In genomic region chr20:63625771-63626423, GRCh38 we compare ENCODE assay signal across 8 cellular contexts. TPM values are rescaled to one million over a fixed set of nuclear protein-coding genes. Genes with fewer than 3 reads are reported as not detected.
A peak's percentile ranks its signal among the peaks of the same experiment; 100 is the strongest.
DNase-seq lines count a peak whose midpoint lies in the region; ATAC-seq, FAIRE-seq and TF ChIP-seq lines count a peak whose summit lies in the region.

No MANE protein-coding gene starts in this region.

- peak overlapping the region; percentile 91 for H3K27ac Mint-ChIP-seq in activated CD8-positive, alpha-beta T cell treated with anti-CD3 and anti-CD28 coated beads for 36 hours

- H3K36me3 Mint-ChIP-seq in activated CD8-positive, alpha-beta T cell treated with anti-CD3 and anti-CD28 coated beads for 36 hours (ENCODE audit: low read depth) = peaks cover 24% of the 10 kb centered on the region

- POLR2A ChIA-PET in activated CD8-positive, alpha-beta T cell treated with anti-CD3 and anti-CD28 coated beads for 36 hours (lab: Charles Lee) = interaction anchor here (1.0 to 4.3 kb wide), 4 partner anchors 14 to 71 kb away, joined by 3 to 57 read pairs (median 10); partner anchors contain the start of genes FNDC11 and RTEL1

- H3K27me3 Mint-ChIP-seq in activated CD8-positive, alpha-beta T cell treated with anti-CD3 and anti-CD28 coated beads for 36 hours = no peaks in the 10 kb centered on the region

- H3K9me3 ChIP-seq in neuron (ENCODE audit: low read length) = no peaks in the 10 kb centered on the region

- H3K36me3 ChIP-seq in neuron (ENCODE audit: insufficient read depth, low read length) = peaks cover 2% of the 10 kb centered on the region

- H3K4me1 ChIP-seq in neuron (ENCODE audit: insufficient read depth, low read length) = peaks cover 15% of the 10 kb centered on the region

- no peaks in the 10 kb centered on the region for H3K9me3 Mint-ChIP-seq in activated CD8-positive, alpha-beta T cell treated with anti-CD3 and anti-CD28 coated beads for 36 hours

- ATAC-seq in activated CD8-positive, alpha-beta T cell treated with anti-CD3 and anti-CD28 coated beads for 36 hours = no peak
- ATAC-seq in esophagus mucosa (peak; percentile 4), GM21381 (IDR thresholded peaks at IDR 0.05; ENCODE audit: unreplicated experiment) (no peak)

- no peak overlapping the region for H2AFZ ChIP-seq in neuron (ENCODE audit: low read depth, low read length)

- peak overlapping the region; percentile 80 for H3K4me3 Mint-ChIP-seq in activated CD8-positive, alpha-beta T cell treated with anti-CD3 and anti-CD28 coated beads for 36 hours

- H3K27me3 ChIP-seq in neuron (ENCODE audit: insufficient read depth, low read length) = no peaks in the 10 kb centered on the region

- CTCF ChIA-PET in activated CD8-positive, alpha-beta T cell treated with anti-CD3 and anti-CD28 coated beads for 36 hours (lab: Charles Lee) = interaction anchor here (1.2 to 4.0 kb wide), 3 partner anchors 10 to 88 kb away, joined by 3 to 16 read pairs (median 6); partner anchors contain the start of gene PTK6

- peaks cover 28% of the 10 kb centered on the region for H3K4me1 Mint-ChIP-seq in activated CD8-positive, alpha-beta T cell treated with anti-CD3 and anti-CD28 coated beads for 36 hours (ENCODE audit: low read depth)

- TF ChIP-seq CTCF in AG09309 (IDR thresholded peaks at IDR 0.05; ENCODE audit: control insufficient read depth, insufficient read depth, low read depth, low read length, missing control alignments) = no peak
- TF ChIP-seq CTCF in activated CD8-positive, alpha-beta T cell treated with anti-CD3 and anti-CD28 coated beads for 36 hours (IDR thresholded peaks at IDR 0.05) = no peak

- DNase-seq in AG09309 (ENCODE audit: low read depth) (no peak), GM19239 (ENCODE audit: insufficient read length, low spot score) (no peak), CD1c-positive myeloid dendritic cell (ENCODE audit: extremely low spot score) (no peak)
- peak; percentile 52 for DNase-seq in activated CD8-positive, alpha-beta T cell treated with anti-CD3 and anti-CD28 coated beads for 36 hours
- DNase-seq in activated CD4-positive, CD25-positive, alpha-beta regulatory T cell treated with anti-CD3 and anti-CD28 coated beads, Interleukin-2, amount 50 U/mL, for 72 hours = no peak

- intact Hi-C loops in activated CD8-positive, alpha-beta T cell treated with anti-CD3 and anti-CD28 coated beads for 36 hours (cut with micrococcal nuclease) = no loop called here

- H3K4me3 ChIP-seq in AG09309 (ENCODE audit: control insufficient read depth, low read depth, low read length) = peak overlapping the region; percentile 72
- H3K4me3 ChIP-seq in neuron (ENCODE audit: low read length) = peak overlapping the region; percentile 83

- peak; percentile 23 for FAIRE-seq in GM19239 (lab: Jason Lieb, UNC)

RNA-seq across cellular contexts. Expression of gene GMEB2, which starts 1.0 kb away (rescaled TPM):
- 10 to 100 TPM; 16.2 to 16.3 TPM for total RNA-seq in activated CD8-positive, alpha-beta T cell treated with anti-CD3 and anti-CD28 coated beads for 36 hours
- 6.9 TPM for total RNA-seq in esophagus mucosa

RNA-seq across cellular contexts. Expression of gene STMN3, which starts 27.3 kb away (rescaled TPM):
- 10 to 100 TPM; 17.8 to 18.4 TPM for total RNA-seq in activated CD8-positive, alpha-beta T cell treated with anti-CD3 and anti-CD28 coated beads for 36 hours
- total RNA-seq in esophagus mucosa = 4.6 TPM

RNA-seq across cellular contexts. Expression of gene RTEL1, which starts 32.2 kb away (rescaled TPM):
- 10 to 100 TPM; 37.4 to 39.1 TPM for total RNA-seq in activated CD8-positive, alpha-beta T cell treated with anti-CD3 and anti-CD28 coated beads for 36 hours
- 12.2 TPM for total RNA-seq in esophagus mucosa

RNA-seq across cellular contexts. Expression of gene HELZ2, which starts 51.9 kb away (rescaled TPM):
- 10 to 100 TPM; 14.3 to 17.6 TPM for total RNA-seq in activated CD8-positive, alpha-beta T cell treated with anti-CD3 and anti-CD28 coated beads for 36 hours
- total RNA-seq in esophagus mucosa = 32.0 TPM
